In genomic region chr10:25888627-25889026, GRCh38 we compare ENCODE assay signal across 25 cellular contexts. TPM values are rescaled to one million over a fixed set of nuclear protein-coding genes. Genes with fewer than 3 reads are reported as not detected.
DNase-seq lines count a peak whose midpoint lies in the region; ATAC-seq, FAIRE-seq and TF ChIP-seq lines count a peak whose summit lies in the region.
"Had no signal": no experiment of that assay in that cellular context is flagged by ENCODE, and none has a peak within 500 bp of the region (broad histone marks: within the 10 kb centered on the region; RNA-seq: fewer than 3 reads in every experiment).

No MANE protein-coding gene starts in this region.

- H3K9me3 ChIP-seq in K562 (replicated peaks; ENCODE audit: control insufficient read depth, insufficient read depth, low read depth, low read length) (no peaks in the 10 kb centered on the region), SJCRH30 (replicated peaks) (no peaks in the 10 kb centered on the region)

- no peaks in the 10 kb centered on the region for H3K79me2 ChIP-seq in K562 (ENCODE audit: control insufficient read depth, insufficient read depth, low read length)

- H3K4me1 ChIP-seq in K562 (replicated peaks in 1 of 2; ENCODE audit: control insufficient read depth in 2 of 2, insufficient read depth in 2 of 2, low read length in 2 of 2) = no peaks in the 10 kb centered on the region
- no peaks in the 10 kb centered on the region for H3K4me1 ChIP-seq in SJCRH30

- H3K9me1 ChIP-seq in K562 (ENCODE audit: control insufficient read depth, insufficient read depth, low read length) = no peaks in the 10 kb centered on the region

- DNase-seq in NCI-H524 (lab: John Stamatoyannopoulos, UW) (peak; percentile 10 to 24), NCI-H524 treated with DMSO at 0.1 percent for 48 hours (lab: John Stamatoyannopoulos, UW) (no peak), H7 (peak; percentile 23), K562 (ENCODE audit: extremely low read depth in 1 of 4, low spot score in 3 of 4) (peak in 3 of 4 experiments; percentile 1 to 35 (median 23)), left kidney (ENCODE audit: low read depth, low spot score) (peak; percentile 15), GM10266 (ENCODE audit: extremely low spot score) (no peak), SJCRH30 (no peak)
- DNase-seq: DMS153, DND-41, IMR-90, NCI-H1048, NCI-H1417 treated with DMSO at 0.1 percent for 48 hours, NCI-H187 treated with DMSO at 0.1 percent for 48 hours, NCI-H2171 treated with DMSO at 0.1 percent for 48 hours, NCI-H446, NCI-H774, SHP77 treated with DMSO at 0.1 percent for 48 hours, T-helper 2 cell had no signal

- TF ChIP-seq POLR2A in K562 (conservative IDR thresholded peaks at IDR 0.05) = no peak

- H3K4me2 ChIP-seq in K562 (ENCODE audit: insufficient read depth, low read length) = no peak overlapping the region
- H3K4me2 ChIP-seq: KMS-11 had no signal

- POLR2A ChIA-PET in K562 (lab: Yijun Ruan, JAX) = interaction anchor here (0.6 kb wide), 1 partner anchor 451 kb away, joined by 4 read pairs; no protein-coding TSS in a partner anchor

- WGBS in K562 (ENCODE audit: insufficient coverage, low coverage, missing lambda C conversion rate) = 1% methylated on average over 5 of the region's 5 CpGs

- H4K20me1 ChIP-seq in K562 (replicated peaks; ENCODE audit: control insufficient read depth, insufficient read depth, low read length) = no peaks in the 10 kb centered on the region

- TF ChIP-seq CTCF in K562 (IDR thresholded peaks at IDR 0.05 in 2 of 3, conservative IDR thresholded peaks at IDR 0.05 in 1 of 3; ENCODE audit: insufficient read depth in 2 of 3, low read depth in 1 of 3, low read length in 3 of 3) = no peak
- no peak for TF ChIP-seq CTCF in GM10266 (IDR thresholded peaks at IDR 0.05; ENCODE audit: control insufficient read depth, insufficient read depth, low read depth, missing control alignments)

- no TSS peak for BruUV-seq in K562 (replicated peaks; lab: Mats Ljungman, UMichigan)

- no peak overlapping the region for H2AFZ ChIP-seq in K562 (ENCODE audit: low read depth, low read length)

- in situ Hi-C loops in K562 (cut with MboI) = no loop called here

- no peak overlapping the region for H3K27ac ChIP-seq in K562 (ENCODE audit: extremely low read depth, low read depth, low read length)
- H3K27ac ChIP-seq in SJCRH30 = no peak overlapping the region
- H3K27ac ChIP-seq: KMS-11 had no signal

- no peak for FAIRE-seq in K562 (lab: Jason Lieb, UNC)

- no peaks in the 10 kb centered on the region for H3K36me3 ChIP-seq in H7 (replicated peaks; ENCODE audit: control insufficient read depth, insufficient read depth, low read length)
- no peaks in the 10 kb centered on the region for H3K36me3 ChIP-seq in K562 (ENCODE audit: control insufficient read depth, insufficient read depth, low read length)
- H3K36me3 ChIP-seq in SJCRH30 = no peaks in the 10 kb centered on the region

- CTCF ChIA-PET in K562 (lab: Yijun Ruan, JAX; ENCODE audit: low intra/inter-chr PET ratio) = no interaction called here

- TF ChIP-seq EP300 in K562 (IDR thresholded peaks at IDR 0.05; ENCODE audit: low read length) = no peak

- no peak for ATAC-seq in K562
- ATAC-seq in GM18868 (IDR thresholded peaks at IDR 0.05; ENCODE audit: unreplicated experiment) = no peak
- ATAC-seq: HCT116, Panc1 had no signal

- no peak for TF ChIP-seq RAD21 in K562 (CRISPR knock-in tag; conservative IDR thresholded peaks at IDR 0.05 in 1 of 2, IDR thresholded peaks at IDR 0.05 in 1 of 2)

- no peak overlapping the region for H3K9ac ChIP-seq in K562 (ENCODE audit: insufficient read depth in 1 of 2, low read depth in 2 of 2, low read length in 2 of 2)
- H3K9ac ChIP-seq: KMS-11 had no signal

- intact Hi-C loops in K562 (cut with micrococcal nuclease) = no loop called here

- H3K27me3 ChIP-seq in H7 (ENCODE audit: control insufficient read depth, insufficient read depth, low read length) = no peaks in the 10 kb centered on the region
- no peaks in the 10 kb centered on the region for H3K27me3 ChIP-seq in K562 (ENCODE audit: control insufficient read depth in 2 of 2, insufficient read depth in 2 of 2, low read length in 2 of 2)
- H3K27me3 ChIP-seq in SJCRH30 = no peaks in the 10 kb centered on the region

- H3K4me3 ChIP-seq in H7 (ENCODE audit: insufficient read depth, low read depth, low read length) = no peak overlapping the region
- H3K4me3 ChIP-seq in K562 = no peak overlapping the region
- no peak overlapping the region for H3K4me3 ChIP-seq in SJCRH30

TF ChIP-seq in K562, 482 proteins besides CTCF, POLR2A, EP300 and RAD21:
- TF ChIP-seq RFX1 (IDR thresholded peaks at IDR 0.05) = peak; percentile 70
- TF ChIP-seq ZC3H4 (CRISPR knock-in tag; IDR thresholded peaks at IDR 0.05; ENCODE audit: borderline replicate concordance) = no peak

RNA-seq across cellular contexts. Expression of gene MYO3A, which starts 45.4 kb away (rescaled TPM):
- 4.8 and 4.9 TPM in 2 replicates for total RNA-seq in H7 (2014; rRNA removed; shearing (Covaris generic))
- total RNA-seq in K562 (2011; cell fraction: chromatin; rRNA removed; ENCODE audit: low replicate concordance) = not detected in 2 replicates
- not detected in 2 replicates for total RNA-seq in K562 (2011; cell fraction: nucleolus; rRNA removed)
- total RNA-seq in K562 (2011; cell fraction: nucleoplasm; rRNA removed) = not detected in 2 replicates
- total RNA-seq in K562 (2014; rRNA removed) = not detected in 2 replicates
- total RNA-seq in K562 (2014; rRNA removed; fragmentation: Illumina TruSeq; extraction: Trizol) = not detected in 2 replicates
- total RNA-seq in K562 (2015; rRNA removed; fragmentation: Illumina TruSeq; extraction: Trizol) = not detected in 2 replicates
- total RNA-seq in K562 (2021) = not detected in 2 replicates
- polyA plus RNA-seq in K562 (2011; rRNA removed) = not detected in 2 replicates
- not detected in 2 replicates for polyA plus RNA-seq in K562 (2011; cell fraction: cytosol; rRNA removed)
- polyA plus RNA-seq in K562 (2011; cell fraction: nucleus; rRNA removed) = not detected in 2 replicates
- 0.03 TPM in 1 of 2 replicates, not detected in the other for polyA plus RNA-seq in K562 (2012)
- polyA plus RNA-seq in K562 (2014; fragmentation: Illumina TruSeq; extraction: Trizol) = not detected in 2 replicates
- not detected for polyA plus RNA-seq in K562 (2014; fragmentation: Nextera tagmentation; extraction: Ambion mirVana)
- not detected in 2 replicates for polyA plus RNA-seq in K562 (2014; rRNA removed)
- not detected in 2 replicates for polyA minus RNA-seq in K562 (2011; rRNA and poly(A)+ RNA removed)
- polyA minus RNA-seq in K562 (2011; cell fraction: cytosol; rRNA and poly(A)+ RNA removed) = not detected in 2 replicates
- polyA minus RNA-seq in K562 (2011; cell fraction: nucleus; rRNA and poly(A)+ RNA removed) = not detected in 2 replicates
- total RNA-seq in SJCRH30 (2014; rRNA removed; shearing (Covaris generic)) = not detected in 2 replicates
- total RNA-seq: A172, IMR-90, OCI-LY7 had no signal
- polyA plus RNA-seq: BJ, IMR-90 had no signal

Comparison
In these comparisons a context has a peak if more than half of its experiments do, and no peak if none do; other contexts are left out.
1. DNase-seq: peak in NCI-H524 (2 of 2), H7 (single experiment), K562 (3 of 4) and left kidney (single experiment); none in NCI-H524 treated with DMSO at 0.1 percent for 48 hours (single experiment), GM10266 (single experiment) and SJCRH30 (0 of 2).